Comparison of ENCODE assay signal across 1 cellular context in the genomic region with DNA sequence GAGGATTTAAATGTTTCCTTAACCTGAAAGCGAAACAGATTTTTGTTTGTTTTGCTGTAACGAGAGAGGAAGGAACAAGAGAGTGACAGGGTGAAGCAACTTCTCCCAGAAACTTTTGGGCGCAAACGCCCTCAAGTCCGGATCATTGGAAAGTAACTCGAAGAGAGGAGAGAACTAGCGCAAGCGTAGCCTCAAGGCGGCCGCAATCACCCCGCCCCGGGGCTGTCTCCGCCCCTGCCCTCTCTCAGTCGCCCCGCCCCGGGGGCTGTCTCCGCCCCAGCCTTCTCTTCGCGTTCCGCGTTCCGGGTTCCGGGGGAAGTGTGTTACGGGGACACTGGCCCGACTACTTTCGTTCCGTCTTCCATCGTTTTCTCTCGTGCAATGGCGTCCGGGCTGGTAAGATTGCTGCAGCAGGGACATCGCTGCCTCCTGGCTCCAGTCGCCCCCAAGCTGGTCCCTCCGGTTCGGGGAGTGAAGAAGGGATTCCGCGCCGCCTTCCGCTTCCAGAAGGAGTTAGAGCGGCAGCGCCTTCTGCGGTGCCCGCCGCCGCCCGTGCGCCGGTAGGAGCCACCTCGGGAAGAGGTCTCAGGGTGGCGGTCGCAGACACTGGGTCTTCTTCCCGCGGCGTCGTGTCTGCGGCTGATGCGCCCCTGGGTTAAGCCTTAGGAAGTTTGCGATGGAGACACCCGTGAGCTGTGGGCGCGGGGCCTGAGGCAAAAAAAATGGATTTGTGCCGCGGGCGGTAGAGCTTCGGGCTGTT.
TF ChIP-seq lines count a peak whose summit lies in the region.

A gene (plus strand): TSS at position 372 of the 760 bp plus-strand sequence. CDS start 10 bp downstream, at position 382.

TF ChIP-seq in K562, 482 proteins besides CTCF, POLR2A, EP300 and RAD21 (continued from another document and continues in another):
- TF ChIP-seq, protein P1, sequence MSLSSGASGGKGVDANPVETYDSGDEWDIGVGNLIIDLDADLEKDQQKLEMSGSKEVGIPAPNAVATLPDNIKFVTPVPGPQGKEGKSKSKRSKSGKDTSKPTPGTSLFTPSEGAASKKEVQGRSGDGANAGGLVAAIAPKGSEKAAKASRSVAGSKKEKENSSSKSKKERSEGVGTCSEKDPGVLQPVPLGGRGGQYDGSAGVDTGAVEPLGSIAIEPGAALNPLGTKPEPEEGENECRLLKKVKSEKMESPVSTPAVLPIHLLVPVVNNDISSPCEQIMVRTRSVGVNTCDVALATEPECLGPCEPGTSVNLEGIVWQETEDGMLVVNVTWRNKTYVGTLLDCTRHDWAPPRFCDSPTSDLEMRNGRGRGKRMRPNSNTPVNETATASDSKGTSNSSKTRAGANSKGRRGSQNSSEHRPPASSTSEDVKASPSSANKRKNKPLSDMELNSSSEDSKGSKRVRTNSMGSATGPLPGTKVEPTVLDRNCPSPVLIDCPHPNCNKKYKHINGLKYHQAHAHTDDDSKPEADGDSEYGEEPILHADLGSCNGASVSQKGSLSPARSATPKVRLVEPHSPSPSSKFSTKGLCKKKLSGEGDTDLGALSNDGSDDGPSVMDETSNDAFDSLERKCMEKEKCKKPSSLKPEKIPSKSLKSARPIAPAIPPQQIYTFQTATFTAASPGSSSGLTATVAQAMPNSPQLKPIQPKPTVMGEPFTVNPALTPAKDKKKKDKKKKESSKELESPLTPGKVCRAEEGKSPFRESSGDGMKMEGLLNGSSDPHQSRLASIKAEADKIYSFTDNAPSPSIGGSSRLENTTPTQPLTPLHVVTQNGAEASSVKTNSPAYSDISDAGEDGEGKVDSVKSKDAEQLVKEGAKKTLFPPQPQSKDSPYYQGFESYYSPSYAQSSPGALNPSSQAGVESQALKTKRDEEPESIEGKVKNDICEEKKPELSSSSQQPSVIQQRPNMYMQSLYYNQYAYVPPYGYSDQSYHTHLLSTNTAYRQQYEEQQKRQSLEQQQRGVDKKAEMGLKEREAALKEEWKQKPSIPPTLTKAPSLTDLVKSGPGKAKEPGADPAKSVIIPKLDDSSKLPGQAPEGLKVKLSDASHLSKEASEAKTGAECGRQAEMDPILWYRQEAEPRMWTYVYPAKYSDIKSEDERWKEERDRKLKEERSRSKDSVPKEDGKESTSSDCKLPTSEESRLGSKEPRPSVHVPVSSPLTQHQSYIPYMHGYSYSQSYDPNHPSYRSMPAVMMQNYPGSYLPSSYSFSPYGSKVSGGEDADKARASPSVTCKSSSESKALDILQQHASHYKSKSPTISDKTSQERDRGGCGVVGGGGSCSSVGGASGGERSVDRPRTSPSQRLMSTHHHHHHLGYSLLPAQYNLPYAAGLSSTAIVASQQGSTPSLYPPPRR (CRISPR knock-in tag; IDR thresholded peaks at IDR 0.05; ENCODE audit: borderline replicate concordance), result no peak
- TF ChIP-seq SMARCA4 (IDR thresholded peaks at IDR 0.05), result no peak
- no peak for TF ChIP-seq ILK (tag; IDR thresholded peaks at IDR 0.05; ENCODE audit: borderline replicate concordance, low read depth)
- TF ChIP-seq CHCHD3 (CRISPR knock-in tag; IDR thresholded peaks at IDR 0.05), result no peak
- peak; percentile 41 for TF ChIP-seq FIP1L1 (IDR thresholded peaks at IDR 0.05; ENCODE audit: low read depth, low read length, poor library complexity, severe bottlenecking)
- no peak for TF ChIP-seq NFE2 (IDR thresholded peaks at IDR 0.05; ENCODE audit: low read depth)
- TF ChIP-seq EGR1 (conservative IDR thresholded peaks at IDR 0.05), result peak; percentile 30; the same call in 1 of the 2 replicates
- peak; percentile 92 for TF ChIP-seq CXXC5 (CRISPR knock-in tag; IDR thresholded peaks at IDR 0.05)
- peak; percentile 88 for TF ChIP-seq EP400 (IDR thresholded peaks at IDR 0.05)
- TF ChIP-seq HNRNPH1 (optimal IDR thresholded peaks at IDR 0.05; ENCODE audit: low read depth, low read length), result no peak
- TF ChIP-seq SRF (CRISPR knock-in tag; IDR thresholded peaks at IDR 0.05), result no peak
- no peak for TF ChIP-seq ZC3H4 (CRISPR knock-in tag; IDR thresholded peaks at IDR 0.05; ENCODE audit: borderline replicate concordance)
- TF ChIP-seq, protein P2, sequence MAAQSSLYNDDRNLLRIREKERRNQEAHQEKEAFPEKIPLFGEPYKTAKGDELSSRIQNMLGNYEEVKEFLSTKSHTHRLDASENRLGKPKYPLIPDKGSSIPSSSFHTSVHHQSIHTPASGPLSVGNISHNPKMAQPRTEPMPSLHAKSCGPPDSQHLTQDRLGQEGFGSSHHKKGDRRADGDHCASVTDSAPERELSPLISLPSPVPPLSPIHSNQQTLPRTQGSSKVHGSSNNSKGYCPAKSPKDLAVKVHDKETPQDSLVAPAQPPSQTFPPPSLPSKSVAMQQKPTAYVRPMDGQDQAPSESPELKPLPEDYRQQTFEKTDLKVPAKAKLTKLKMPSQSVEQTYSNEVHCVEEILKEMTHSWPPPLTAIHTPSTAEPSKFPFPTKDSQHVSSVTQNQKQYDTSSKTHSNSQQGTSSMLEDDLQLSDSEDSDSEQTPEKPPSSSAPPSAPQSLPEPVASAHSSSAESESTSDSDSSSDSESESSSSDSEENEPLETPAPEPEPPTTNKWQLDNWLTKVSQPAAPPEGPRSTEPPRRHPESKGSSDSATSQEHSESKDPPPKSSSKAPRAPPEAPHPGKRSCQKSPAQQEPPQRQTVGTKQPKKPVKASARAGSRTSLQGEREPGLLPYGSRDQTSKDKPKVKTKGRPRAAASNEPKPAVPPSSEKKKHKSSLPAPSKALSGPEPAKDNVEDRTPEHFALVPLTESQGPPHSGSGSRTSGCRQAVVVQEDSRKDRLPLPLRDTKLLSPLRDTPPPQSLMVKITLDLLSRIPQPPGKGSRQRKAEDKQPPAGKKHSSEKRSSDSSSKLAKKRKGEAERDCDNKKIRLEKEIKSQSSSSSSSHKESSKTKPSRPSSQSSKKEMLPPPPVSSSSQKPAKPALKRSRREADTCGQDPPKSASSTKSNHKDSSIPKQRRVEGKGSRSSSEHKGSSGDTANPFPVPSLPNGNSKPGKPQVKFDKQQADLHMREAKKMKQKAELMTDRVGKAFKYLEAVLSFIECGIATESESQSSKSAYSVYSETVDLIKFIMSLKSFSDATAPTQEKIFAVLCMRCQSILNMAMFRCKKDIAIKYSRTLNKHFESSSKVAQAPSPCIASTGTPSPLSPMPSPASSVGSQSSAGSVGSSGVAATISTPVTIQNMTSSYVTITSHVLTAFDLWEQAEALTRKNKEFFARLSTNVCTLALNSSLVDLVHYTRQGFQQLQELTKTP (IDR thresholded peaks at IDR 0.05; ENCODE audit: low read depth in 1 of 2, partially characterized antibody in 2 of 2), result peak in 1 of 2 experiments; percentile 47
- TF ChIP-seq NR3C1 (CRISPR knock-in tag; IDR thresholded peaks at IDR 0.05), result no peak
- no peak for TF ChIP-seq CBX8 (IDR thresholded peaks at IDR 0.05; ENCODE audit: borderline replicate concordance, extremely low read depth, low read depth, low read length, poor library complexity, severe bottlenecking)
- TF ChIP-seq TEAD1 (CRISPR knock-in tag; IDR thresholded peaks at IDR 0.05), result peak; percentile 68 to 86; a peak in 2 of 4 replicates
- TF ChIP-seq ATF1 (CRISPR knock-in tag; IDR thresholded peaks at IDR 0.05), result no peak
- peak; percentile 70; the same call in 1 of the 2 replicates for TF ChIP-seq ATF1 (tag; IDR thresholded peaks at IDR 0.05)
- no peak for TF ChIP-seq ZNF384 (IDR thresholded peaks at IDR 0.05; ENCODE audit: low read depth, low read length)
- TF ChIP-seq MCM5 (IDR thresholded peaks at IDR 0.05; ENCODE audit: low read depth), result no peak
- TF ChIP-seq CCAR2 (IDR thresholded peaks at IDR 0.05; ENCODE audit: low read depth, low read length), result no peak
- TF ChIP-seq E2F3 (CRISPR knock-in tag; IDR thresholded peaks at IDR 0.05), result no peak
- no peak for TF ChIP-seq RFX1 (IDR thresholded peaks at IDR 0.05)
- TF ChIP-seq, protein P3, sequence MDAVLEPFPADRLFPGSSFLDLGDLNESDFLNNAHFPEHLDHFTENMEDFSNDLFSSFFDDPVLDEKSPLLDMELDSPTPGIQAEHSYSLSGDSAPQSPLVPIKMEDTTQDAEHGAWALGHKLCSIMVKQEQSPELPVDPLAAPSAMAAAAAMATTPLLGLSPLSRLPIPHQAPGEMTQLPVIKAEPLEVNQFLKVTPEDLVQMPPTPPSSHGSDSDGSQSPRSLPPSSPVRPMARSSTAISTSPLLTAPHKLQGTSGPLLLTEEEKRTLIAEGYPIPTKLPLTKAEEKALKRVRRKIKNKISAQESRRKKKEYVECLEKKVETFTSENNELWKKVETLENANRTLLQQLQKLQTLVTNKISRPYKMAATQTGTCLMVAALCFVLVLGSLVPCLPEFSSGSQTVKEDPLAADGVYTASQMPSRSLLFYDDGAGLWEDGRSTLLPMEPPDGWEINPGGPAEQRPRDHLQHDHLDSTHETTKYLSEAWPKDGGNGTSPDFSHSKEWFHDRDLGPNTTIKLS (IDR thresholded peaks at IDR 0.05; ENCODE audit: borderline replicate concordance, low read depth), result peak; percentile 62; the same call in 1 of the 2 replicates
- TF ChIP-seq LEF1 (IDR thresholded peaks at IDR 0.05), result 0 out of 2 replicates have a peak, but pooled peaks have one; percentile 56
- peak; percentile 66; the same call in 1 of the 2 replicates for TF ChIP-seq ZBTB7A (IDR thresholded peaks at IDR 0.05; ENCODE audit: borderline replicate concordance, control insufficient read depth, low read depth, low read length)
- TF ChIP-seq SMARCB1 (IDR thresholded peaks at IDR 0.05; ENCODE audit: insufficient read length, low read depth), result no peak
- TF ChIP-seq SNRNP70 (optimal IDR thresholded peaks at IDR 0.05; ENCODE audit: low read depth, low read length), result no peak
- TF ChIP-seq ZNF584 (CRISPR knock-in tag; IDR thresholded peaks at IDR 0.05; ENCODE audit: low read depth), result no peak
- no peak for TF ChIP-seq ZNF263 (CRISPR knock-in tag; IDR thresholded peaks at IDR 0.05; ENCODE audit: borderline replicate concordance)
- TF ChIP-seq, protein P4, sequence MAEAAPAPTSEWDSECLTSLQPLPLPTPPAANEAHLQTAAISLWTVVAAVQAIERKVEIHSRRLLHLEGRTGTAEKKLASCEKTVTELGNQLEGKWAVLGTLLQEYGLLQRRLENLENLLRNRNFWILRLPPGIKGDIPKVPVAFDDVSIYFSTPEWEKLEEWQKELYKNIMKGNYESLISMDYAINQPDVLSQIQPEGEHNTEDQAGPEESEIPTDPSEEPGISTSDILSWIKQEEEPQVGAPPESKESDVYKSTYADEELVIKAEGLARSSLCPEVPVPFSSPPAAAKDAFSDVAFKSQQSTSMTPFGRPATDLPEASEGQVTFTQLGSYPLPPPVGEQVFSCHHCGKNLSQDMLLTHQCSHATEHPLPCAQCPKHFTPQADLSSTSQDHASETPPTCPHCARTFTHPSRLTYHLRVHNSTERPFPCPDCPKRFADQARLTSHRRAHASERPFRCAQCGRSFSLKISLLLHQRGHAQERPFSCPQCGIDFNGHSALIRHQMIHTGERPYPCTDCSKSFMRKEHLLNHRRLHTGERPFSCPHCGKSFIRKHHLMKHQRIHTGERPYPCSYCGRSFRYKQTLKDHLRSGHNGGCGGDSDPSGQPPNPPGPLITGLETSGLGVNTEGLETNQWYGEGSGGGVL (CRISPR knock-in tag; IDR thresholded peaks at IDR 0.05), result no peak
- no peak for TF ChIP-seq WHSC1 (IDR thresholded peaks at IDR 0.05; ENCODE audit: low read length)
- no peak for TF ChIP-seq ZNF184 (CRISPR knock-in tag; IDR thresholded peaks at IDR 0.05)
- no peak for TF ChIP-seq ZNF589 (CRISPR knock-in tag; IDR thresholded peaks at IDR 0.05; ENCODE audit: low read depth)
- no peak for TF ChIP-seq YBX1 (IDR thresholded peaks at IDR 0.05)
- peak; percentile 97 for TF ChIP-seq PHF20 (IDR thresholded peaks at IDR 0.05; ENCODE audit: partially characterized antibody)
- peak; percentile 98 for TF ChIP-seq GABPB1 (CRISPR knock-in tag; IDR thresholded peaks at IDR 0.05)
- TF ChIP-seq MCM7 (IDR thresholded peaks at IDR 0.05), result no peak
- no peak for TF ChIP-seq FOXA1 (IDR thresholded peaks at IDR 0.05; ENCODE audit: borderline replicate concordance)
- TF ChIP-seq, protein P5, sequence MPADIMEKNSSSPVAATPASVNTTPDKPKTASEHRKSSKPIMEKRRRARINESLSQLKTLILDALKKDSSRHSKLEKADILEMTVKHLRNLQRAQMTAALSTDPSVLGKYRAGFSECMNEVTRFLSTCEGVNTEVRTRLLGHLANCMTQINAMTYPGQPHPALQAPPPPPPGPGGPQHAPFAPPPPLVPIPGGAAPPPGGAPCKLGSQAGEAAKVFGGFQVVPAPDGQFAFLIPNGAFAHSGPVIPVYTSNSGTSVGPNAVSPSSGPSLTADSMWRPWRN (IDR thresholded peaks at IDR 0.05; ENCODE audit: low read depth), result no peak
- no peak for TF ChIP-seq NR2C2 (CRISPR knock-in tag; IDR thresholded peaks at IDR 0.05)
- peak; percentile 65 for TF ChIP-seq NR2C2 (tag; IDR thresholded peaks at IDR 0.05)
- TF ChIP-seq ARID2 (IDR thresholded peaks at IDR 0.05), result no peak
- no peak for TF ChIP-seq ZNF445 (CRISPR knock-in tag; IDR thresholded peaks at IDR 0.05; ENCODE audit: low read depth)
